22 cellular contexts compared by ENCODE assay signal in genomic region chr4:23718435-23718834, GRCh38.
"Had no signal": no experiment of that assay in that cellular context is flagged by ENCODE, and none has a peak within 500 bp of the region (broad histone marks: within the 10 kb centered on the region; RNA-seq: fewer than 3 reads in every experiment).

No MANE protein-coding gene starts in this region.

- H3K4me1 ChIP-seq: esophagus squamous epithelium, gastrocnemius medialis, heart right ventricle, left ventricle myocardium inferior, lower lobe of right lung had no signal

- ATAC-seq: effector memory CD8-positive, alpha-beta T cell; esophagus mucosa; gastrocnemius medialis; heart right ventricle; left cardiac atrium; left lobe of liver; lower lobe of right lung had no signal

- H3K4me3 Mint-ChIP-seq: dendritic cell treated with granulocyte-macrophage colony-stimulating factor and Interleukin-4, amounts not matched to agents 40 ng/mL and 50 ng/mL, for 4 days; effector memory CD8-positive, alpha-beta T cell; endodermal cell; mesothelial cell of epicardium had no signal

- H3K9me3 Mint-ChIP-seq: dendritic cell treated with granulocyte-macrophage colony-stimulating factor and Interleukin-4, amounts not matched to agents 40 ng/mL and 50 ng/mL, for 4 days had no signal

- H3K4me1 Mint-ChIP-seq: mesothelial cell of epicardium had no signal

- DNase-seq: cortex of kidney; effector CD8-positive, alpha-beta T cell; effector memory CD8-positive, alpha-beta T cell; endodermal cell; erythroblast; esophagus squamous epithelium; foreskin fibroblast; foreskin melanocyte; gastrocnemius medialis; glutamatergic neuron; head of caudate nucleus; heart right ventricle; hippocampal formation; left cardiac atrium; left ventricle myocardium inferior; lower lobe of right lung; mesenchymal stem cell had no signal

- H3K36me3 ChIP-seq: esophagus squamous epithelium, gastrocnemius medialis, heart right ventricle, left ventricle myocardium inferior, lower lobe of right lung had no signal

- H3K36me3 Mint-ChIP-seq: mesothelial cell of epicardium had no signal

- H3K4me3 ChIP-seq: esophagus squamous epithelium, gastrocnemius medialis, heart right ventricle, left ventricle myocardium inferior, lower lobe of right lung had no signal

- H3K27ac Mint-ChIP-seq: dendritic cell treated with granulocyte-macrophage colony-stimulating factor and Interleukin-4, amounts not matched to agents 40 ng/mL and 50 ng/mL, for 4 days; effector memory CD8-positive, alpha-beta T cell; endodermal cell; mesothelial cell of epicardium had no signal

- H3K9me3 ChIP-seq: esophagus squamous epithelium, gastrocnemius medialis, heart right ventricle, left ventricle myocardium inferior, lower lobe of right lung had no signal

- H3K27ac ChIP-seq: epithelial cell of prostate, esophagus squamous epithelium, gastrocnemius medialis, heart right ventricle, left ventricle myocardium inferior, lower lobe of right lung had no signal

- H3K27me3 Mint-ChIP-seq: dendritic cell treated with granulocyte-macrophage colony-stimulating factor and Interleukin-4, amounts not matched to agents 40 ng/mL and 50 ng/mL, for 4 days; effector memory CD8-positive, alpha-beta T cell had no signal

- H3K27me3 ChIP-seq: esophagus squamous epithelium, gastrocnemius medialis, heart right ventricle had no signal
